Comparison of ENCODE assay signal across 1 cellular context in the genomic region with DNA sequence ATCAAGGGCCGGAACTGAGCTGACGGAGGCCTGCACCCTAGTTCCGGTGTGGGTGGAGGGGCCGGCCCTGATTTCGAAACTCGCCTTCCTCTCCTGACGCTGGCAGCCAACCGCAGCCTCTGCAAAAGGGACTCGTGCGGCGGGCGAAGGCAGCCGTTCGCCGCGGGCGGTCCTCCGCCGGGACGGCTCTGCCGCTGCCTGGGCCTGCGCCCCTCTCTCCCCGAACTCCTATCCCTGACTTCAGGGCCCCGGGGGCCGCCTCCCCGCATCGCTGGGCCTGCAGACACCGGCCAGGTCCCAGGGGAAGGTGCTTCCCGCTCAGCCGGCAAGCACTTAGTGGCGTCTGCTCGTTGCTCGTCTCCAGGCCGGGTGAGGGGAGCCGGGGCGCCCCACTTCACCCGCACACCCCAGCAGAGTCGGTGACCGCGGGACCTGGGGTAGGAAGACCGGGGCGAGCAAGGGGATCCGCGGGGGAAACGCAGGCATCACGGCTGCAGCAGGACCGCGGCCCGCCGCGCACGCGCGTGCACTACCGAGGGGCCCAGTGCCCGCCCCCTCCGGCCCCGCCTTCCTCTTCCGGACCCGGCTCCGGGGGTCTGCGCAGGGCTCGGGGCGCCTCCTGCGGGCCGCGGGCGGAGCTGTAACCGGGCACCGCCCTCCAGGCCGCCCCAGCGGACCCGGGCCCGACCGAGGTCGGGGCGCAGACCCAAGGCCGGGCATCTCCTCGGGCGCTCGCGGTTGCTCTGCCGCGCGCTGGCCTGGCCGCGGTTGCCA.
TF ChIP-seq lines count a peak whose summit lies in the region.

No MANE protein-coding gene starts in this region.

TF ChIP-seq in HepG2, 621 proteins besides CTCF, POLR2A, EP300 and RAD21 (continued from another document and continues in another):
- TF ChIP-seq, protein P1, sequence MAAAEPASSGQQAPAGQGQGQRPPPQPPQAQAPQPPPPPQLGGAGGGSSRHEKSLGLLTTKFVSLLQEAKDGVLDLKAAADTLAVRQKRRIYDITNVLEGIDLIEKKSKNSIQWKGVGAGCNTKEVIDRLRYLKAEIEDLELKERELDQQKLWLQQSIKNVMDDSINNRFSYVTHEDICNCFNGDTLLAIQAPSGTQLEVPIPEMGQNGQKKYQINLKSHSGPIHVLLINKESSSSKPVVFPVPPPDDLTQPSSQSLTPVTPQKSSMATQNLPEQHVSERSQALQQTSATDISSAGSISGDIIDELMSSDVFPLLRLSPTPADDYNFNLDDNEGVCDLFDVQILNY (CRISPR knock-in tag; conservative IDR thresholded peaks at IDR 0.05) = 0 out of 2 replicates have a peak, but pooled peaks have one; percentile 16
- TF ChIP-seq GLMP (CRISPR knock-in tag; IDR thresholded peaks at IDR 0.05; ENCODE audit: borderline replicate concordance) (no peak), THAP7 (CRISPR knock-in tag; IDR thresholded peaks at IDR 0.05) (0 out of 2 replicates have a peak, but pooled peaks have one; percentile 78), AHR (CRISPR knock-in tag; IDR thresholded peaks at IDR 0.05) (no peak; the same call in 1 of the 2 replicates), RXRA (CRISPR knock-in tag; IDR thresholded peaks at IDR 0.05) (peak; percentile 60), STAT6 (CRISPR knock-in tag; IDR thresholded peaks at IDR 0.05; ENCODE audit: borderline replicate concordance) (no peak; the same call in none of the 2 replicates), ZNF556 (CRISPR knock-in tag; IDR thresholded peaks at IDR 0.05; ENCODE audit: borderline replicate concordance) (peak; percentile 64; the same call in 1 of the 2 replicates), SNRNP70 (IDR thresholded peaks at IDR 0.05; ENCODE audit: low read depth, low read length) (no peak), GATA4 (IDR thresholded peaks at IDR 0.05; ENCODE audit: borderline replicate concordance, low read depth) (peak; percentile 27; the same call in 1 of the 2 replicates), MBNL3 (CRISPR knock-in tag; conservative IDR thresholded peaks at IDR 0.05) (no peak), ASH2L (IDR thresholded peaks at IDR 0.05; ENCODE audit: insufficient read length, low read depth, low read length) (peak; percentile 67), CREBL2 (CRISPR knock-in tag; IDR thresholded peaks at IDR 0.05; ENCODE audit: borderline replicate concordance) (no peak), ARID4A (CRISPR knock-in tag; IDR thresholded peaks at IDR 0.05; ENCODE audit: borderline replicate concordance) (peak; percentile 93), ZFP82 (CRISPR knock-in tag; IDR thresholded peaks at IDR 0.05; ENCODE audit: borderline replicate concordance) (no peak), ZXDC (CRISPR knock-in tag; IDR thresholded peaks at IDR 0.05) (no peak; the same call in 1 of the 2 replicates), RFXANK (CRISPR knock-in tag; IDR thresholded peaks at IDR 0.05) (no peak), ZNF446 (CRISPR knock-in tag; IDR thresholded peaks at IDR 0.05) (peak; percentile 69; the same call in 1 of the 2 replicates), RFX5 (IDR thresholded peaks at IDR 0.05; ENCODE audit: low read depth, low read length) (peak; percentile 11; the same call in 1 of the 2 replicates), ZNF510 (CRISPR knock-in tag; IDR thresholded peaks at IDR 0.05; ENCODE audit: low read depth) (peak; percentile 73; the same call in 1 of the 2 replicates)
- TF ChIP-seq, protein P2, sequence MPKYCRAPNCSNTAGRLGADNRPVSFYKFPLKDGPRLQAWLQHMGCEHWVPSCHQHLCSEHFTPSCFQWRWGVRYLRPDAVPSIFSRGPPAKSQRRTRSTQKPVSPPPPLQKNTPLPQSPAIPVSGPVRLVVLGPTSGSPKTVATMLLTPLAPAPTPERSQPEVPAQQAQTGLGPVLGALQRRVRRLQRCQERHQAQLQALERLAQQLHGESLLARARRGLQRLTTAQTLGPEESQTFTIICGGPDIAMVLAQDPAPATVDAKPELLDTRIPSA (CRISPR knock-in tag; IDR thresholded peaks at IDR 0.05; ENCODE audit: borderline replicate concordance) = 0 out of 2 replicates have a peak, but pooled peaks have one; percentile 39
- TF ChIP-seq, protein P3, sequence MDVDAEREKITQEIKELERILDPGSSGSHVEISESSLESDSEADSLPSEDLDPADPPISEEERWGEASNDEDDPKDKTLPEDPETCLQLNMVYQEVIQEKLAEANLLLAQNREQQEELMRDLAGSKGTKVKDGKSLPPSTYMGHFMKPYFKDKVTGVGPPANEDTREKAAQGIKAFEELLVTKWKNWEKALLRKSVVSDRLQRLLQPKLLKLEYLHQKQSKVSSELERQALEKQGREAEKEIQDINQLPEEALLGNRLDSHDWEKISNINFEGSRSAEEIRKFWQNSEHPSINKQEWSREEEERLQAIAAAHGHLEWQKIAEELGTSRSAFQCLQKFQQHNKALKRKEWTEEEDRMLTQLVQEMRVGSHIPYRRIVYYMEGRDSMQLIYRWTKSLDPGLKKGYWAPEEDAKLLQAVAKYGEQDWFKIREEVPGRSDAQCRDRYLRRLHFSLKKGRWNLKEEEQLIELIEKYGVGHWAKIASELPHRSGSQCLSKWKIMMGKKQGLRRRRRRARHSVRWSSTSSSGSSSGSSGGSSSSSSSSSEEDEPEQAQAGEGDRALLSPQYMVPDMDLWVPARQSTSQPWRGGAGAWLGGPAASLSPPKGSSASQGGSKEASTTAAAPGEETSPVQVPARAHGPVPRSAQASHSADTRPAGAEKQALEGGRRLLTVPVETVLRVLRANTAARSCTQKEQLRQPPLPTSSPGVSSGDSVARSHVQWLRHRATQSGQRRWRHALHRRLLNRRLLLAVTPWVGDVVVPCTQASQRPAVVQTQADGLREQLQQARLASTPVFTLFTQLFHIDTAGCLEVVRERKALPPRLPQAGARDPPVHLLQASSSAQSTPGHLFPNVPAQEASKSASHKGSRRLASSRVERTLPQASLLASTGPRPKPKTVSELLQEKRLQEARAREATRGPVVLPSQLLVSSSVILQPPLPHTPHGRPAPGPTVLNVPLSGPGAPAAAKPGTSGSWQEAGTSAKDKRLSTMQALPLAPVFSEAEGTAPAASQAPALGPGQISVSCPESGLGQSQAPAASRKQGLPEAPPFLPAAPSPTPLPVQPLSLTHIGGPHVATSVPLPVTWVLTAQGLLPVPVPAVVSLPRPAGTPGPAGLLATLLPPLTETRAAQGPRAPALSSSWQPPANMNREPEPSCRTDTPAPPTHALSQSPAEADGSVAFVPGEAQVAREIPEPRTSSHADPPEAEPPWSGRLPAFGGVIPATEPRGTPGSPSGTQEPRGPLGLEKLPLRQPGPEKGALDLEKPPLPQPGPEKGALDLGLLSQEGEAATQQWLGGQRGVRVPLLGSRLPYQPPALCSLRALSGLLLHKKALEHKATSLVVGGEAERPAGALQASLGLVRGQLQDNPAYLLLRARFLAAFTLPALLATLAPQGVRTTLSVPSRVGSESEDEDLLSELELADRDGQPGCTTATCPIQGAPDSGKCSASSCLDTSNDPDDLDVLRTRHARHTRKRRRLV (CRISPR knock-in tag; IDR thresholded peaks at IDR 0.05) = no peak
- TF ChIP-seq, protein P4, sequence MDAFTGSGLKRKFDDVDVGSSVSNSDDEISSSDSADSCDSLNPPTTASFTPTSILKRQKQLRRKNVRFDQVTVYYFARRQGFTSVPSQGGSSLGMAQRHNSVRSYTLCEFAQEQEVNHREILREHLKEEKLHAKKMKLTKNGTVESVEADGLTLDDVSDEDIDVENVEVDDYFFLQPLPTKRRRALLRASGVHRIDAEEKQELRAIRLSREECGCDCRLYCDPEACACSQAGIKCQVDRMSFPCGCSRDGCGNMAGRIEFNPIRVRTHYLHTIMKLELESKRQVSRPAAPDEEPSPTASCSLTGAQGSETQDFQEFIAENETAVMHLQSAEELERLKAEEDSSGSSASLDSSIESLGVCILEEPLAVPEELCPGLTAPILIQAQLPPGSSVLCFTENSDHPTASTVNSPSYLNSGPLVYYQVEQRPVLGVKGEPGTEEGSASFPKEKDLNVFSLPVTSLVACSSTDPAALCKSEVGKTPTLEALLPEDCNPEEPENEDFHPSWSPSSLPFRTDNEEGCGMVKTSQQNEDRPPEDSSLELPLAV (CRISPR knock-in tag; conservative IDR thresholded peaks at IDR 0.05; ENCODE audit: low read depth) = no peak
- TF ChIP-seq, protein P5, sequence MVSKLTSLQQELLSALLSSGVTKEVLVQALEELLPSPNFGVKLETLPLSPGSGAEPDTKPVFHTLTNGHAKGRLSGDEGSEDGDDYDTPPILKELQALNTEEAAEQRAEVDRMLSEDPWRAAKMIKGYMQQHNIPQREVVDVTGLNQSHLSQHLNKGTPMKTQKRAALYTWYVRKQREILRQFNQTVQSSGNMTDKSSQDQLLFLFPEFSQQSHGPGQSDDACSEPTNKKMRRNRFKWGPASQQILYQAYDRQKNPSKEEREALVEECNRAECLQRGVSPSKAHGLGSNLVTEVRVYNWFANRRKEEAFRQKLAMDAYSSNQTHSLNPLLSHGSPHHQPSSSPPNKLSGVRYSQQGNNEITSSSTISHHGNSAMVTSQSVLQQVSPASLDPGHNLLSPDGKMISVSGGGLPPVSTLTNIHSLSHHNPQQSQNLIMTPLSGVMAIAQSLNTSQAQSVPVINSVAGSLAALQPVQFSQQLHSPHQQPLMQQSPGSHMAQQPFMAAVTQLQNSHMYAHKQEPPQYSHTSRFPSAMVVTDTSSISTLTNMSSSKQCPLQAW (CRISPR knock-in tag; IDR thresholded peaks at IDR 0.05) = peak; percentile 69; the same call in 1 of the 2 replicates
